ENCODE assay signal across 32 cellular contexts in genomic region chr7:81993186-81993585, GRCh38.
"Had no signal": no experiment of that assay in that cellular context is flagged by ENCODE, and none has a peak within 500 bp of the region (broad histone marks: within the 10 kb centered on the region; RNA-seq: fewer than 3 reads in every experiment).

No MANE protein-coding gene starts in this region.

- H3K27me3 ChIP-seq: adrenal gland, cardiac muscle cell had no signal

- H3K9me3 ChIP-seq: adrenal gland had no signal

- ATAC-seq: activated CD8-positive, alpha-beta T cell treated with anti-CD3 and anti-CD28 coated beads for 36 hours; activated naive CD4-positive, alpha-beta T cell treated with anti-CD3 and anti-CD28 coated beads, Interleukin-2, amount 50 U/mL, for 72 hours; activated T-cell treated with anti-CD3 and anti-CD28 coated beads, Interleukin-2, amount 50 U/mL, for 4 hours; activated T-cell treated with anti-CD3 and anti-CD28 coated beads, Interleukin-2, amount 50 U/mL, for 72 hours; activated T-helper 17 cell treated with anti-CD3 and anti-CD28 coated beads, Interleukin-2, amount 50 U/mL, for 72 hours had no signal

- DNase-seq: activated B cell treated with CpG ODN at 0.5 μM for 24 hours; activated CD4-positive, alpha-beta memory T cell treated with anti-CD3 and anti-CD28 coated beads for 36 hours; activated CD4-positive, alpha-beta T cell treated with anti-CD3 and anti-CD28 coated beads for 4 hours; activated CD4-positive, alpha-beta T cell treated with anti-CD3 and anti-CD28 coated beads, Interleukin-2, amount 10 ng/mL, durations not matched to agents 24 days and 14 days; activated CD4-positive, alpha-beta T cell treated with anti-CD3 and anti-CD28 coated beads, Interleukin-2, amount 50 U/mL, for 1 hour; activated CD4-positive, alpha-beta T cell treated with anti-CD3 and anti-CD28 coated beads, Interleukin-2, amount 50 U/mL, for 4 hours; activated CD4-positive, CD25-positive, alpha-beta regulatory T cell treated with anti-CD3 and anti-CD28 coated beads, Interleukin-2, amount 50 U/mL, for 72 hours; activated CD8-positive, alpha-beta memory T cell treated with anti-CD3 and anti-CD28 coated beads, Interleukin-2, amount 50 U/mL, for 4 hours; activated CD8-positive, alpha-beta T cell treated with anti-CD3 and anti-CD28 coated beads for 36 hours; activated effector memory CD4-positive, alpha-beta T cell treated with anti-CD3 and anti-CD28 coated beads, Interleukin-2, amount 50 U/mL, for 16 hours; activated gamma-delta T cell treated with Interleukin-2 at 50 U/mL for 16 hours; activated naive CD4-positive, alpha-beta T cell; activated naive CD4-positive, alpha-beta T cell treated with anti-CD3 and anti-CD28 coated beads for 36 hours; activated naive CD4-positive, alpha-beta T cell treated with anti-CD3 and anti-CD28 coated beads, Interleukin-2, amount 50 U/mL, for 16 hours; activated naive CD8-positive, alpha-beta T cell treated with anti-CD3 and anti-CD28 coated beads for 36 hours; activated T-cell treated with anti-CD3 and anti-CD28 coated beads for 4 hours; activated T-cell treated with anti-CD3 and anti-CD28 coated beads, Interleukin-2, amount 50 U/mL, for 1 hour; activated T-cell treated with anti-CD3 and anti-CD28 coated beads, Interleukin-2, amount 50 U/mL, for 4 hours; activated T-cell treated with anti-CD3 and anti-CD28 coated beads, Interleukin-2, amount 50 U/mL, for 72 hours; adrenal gland; amniotic stem cell; aorta; caudate nucleus; T-helper 1 cell; T-helper 2 cell; T-helper 9 cell had no signal

- FAIRE-seq: astrocyte, bronchial epithelial cell had no signal

- H3K4me3 ChIP-seq: adrenal gland, cardiac muscle cell had no signal

- H3K4me1 ChIP-seq: adrenal gland had no signal

- H3K36me3 ChIP-seq: adrenal gland, cardiac muscle cell had no signal

- H3K27ac ChIP-seq: adrenal gland, cardiac muscle cell, VCaP had no signal
